Comparison of ENCODE assay signal across 1 cellular context in the genomic region with DNA sequence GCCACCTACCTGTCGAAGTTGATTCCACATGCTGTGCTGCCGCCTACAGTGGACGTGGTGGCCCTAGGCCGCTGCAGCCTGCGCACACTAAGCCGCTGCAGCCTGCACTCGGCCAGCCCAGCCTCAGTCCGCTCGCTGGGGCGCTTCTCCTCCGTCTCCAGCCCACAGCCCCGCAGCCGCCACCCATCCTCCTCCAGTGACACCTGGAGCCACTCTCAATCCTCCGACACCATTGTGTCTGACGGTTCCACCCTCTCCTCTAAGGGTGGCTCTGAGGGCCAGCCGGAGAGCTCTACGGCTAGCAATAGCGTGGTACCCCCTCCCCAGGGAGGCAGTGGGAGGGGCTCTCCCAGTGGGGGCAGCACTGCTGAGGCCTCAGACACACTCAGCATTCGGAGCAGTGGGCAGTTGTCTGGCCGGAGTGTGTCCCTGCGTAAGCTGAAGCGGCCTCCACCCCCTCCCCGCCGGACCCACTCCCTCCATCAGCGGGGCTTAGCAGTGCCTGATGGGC.
TF ChIP-seq lines count a peak whose summit lies in the region.

No MANE protein-coding gene starts in this region.

TF ChIP-seq in K562, 482 proteins besides CTCF, POLR2A, EP300 and RAD21:
- no peak for TF ChIP-seq STAG1 (CRISPR knock-in tag; IDR thresholded peaks at IDR 0.05; ENCODE audit: borderline replicate concordance)
- no peak for TF ChIP-seq PPARD (CRISPR knock-in tag; IDR thresholded peaks at IDR 0.05)
- TF ChIP-seq, protein P1, sequence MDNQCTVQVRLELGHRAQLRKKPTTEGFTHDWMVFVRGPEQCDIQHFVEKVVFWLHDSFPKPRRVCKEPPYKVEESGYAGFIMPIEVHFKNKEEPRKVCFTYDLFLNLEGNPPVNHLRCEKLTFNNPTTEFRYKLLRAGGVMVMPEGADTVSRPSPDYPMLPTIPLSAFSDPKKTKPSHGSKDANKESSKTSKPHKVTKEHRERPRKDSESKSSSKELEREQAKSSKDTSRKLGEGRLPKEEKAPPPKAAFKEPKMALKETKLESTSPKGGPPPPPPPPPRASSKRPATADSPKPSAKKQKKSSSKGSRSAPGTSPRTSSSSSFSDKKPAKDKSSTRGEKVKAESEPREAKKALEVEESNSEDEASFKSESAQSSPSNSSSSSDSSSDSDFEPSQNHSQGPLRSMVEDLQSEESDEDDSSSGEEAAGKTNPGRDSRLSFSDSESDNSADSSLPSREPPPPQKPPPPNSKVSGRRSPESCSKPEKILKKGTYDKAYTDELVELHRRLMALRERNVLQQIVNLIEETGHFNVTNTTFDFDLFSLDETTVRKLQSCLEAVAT (IDR thresholded peaks at IDR 0.05) = peak in 1 of 2 experiments; percentile 81; a peak in 1 of 4 replicates
- TF ChIP-seq SAP30 (IDR thresholded peaks at IDR 0.05; ENCODE audit: borderline replicate concordance, insufficient read depth, low read depth, low read length, poor library complexity, severe bottlenecking) = no peak
- peak; percentile 72; the same call in 1 of the 2 replicates for TF ChIP-seq ZNF263 (CRISPR knock-in tag; IDR thresholded peaks at IDR 0.05; ENCODE audit: borderline replicate concordance)
- 0 out of 2 replicates have a peak, but pooled peaks have one; percentile 20 for TF ChIP-seq POLR2G (IDR thresholded peaks at IDR 0.05; ENCODE audit: low read depth, low read length)
- no peak for TF ChIP-seq PTTG1 (tag; IDR thresholded peaks at IDR 0.05; ENCODE audit: low read depth)
- TF ChIP-seq HDAC1 (IDR thresholded peaks at IDR 0.05) = no peak
- TF ChIP-seq, protein P2, sequence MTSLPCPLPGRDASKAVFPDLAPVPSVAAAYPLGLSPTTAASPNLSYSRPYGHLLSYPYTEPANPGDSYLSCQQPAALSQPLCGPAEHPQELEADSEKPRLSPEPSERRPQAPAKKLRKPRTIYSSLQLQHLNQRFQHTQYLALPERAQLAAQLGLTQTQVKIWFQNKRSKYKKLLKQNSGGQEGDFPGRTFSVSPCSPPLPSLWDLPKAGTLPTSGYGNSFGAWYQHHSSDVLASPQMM (CRISPR knock-in tag; IDR thresholded peaks at IDR 0.05) = no peak
- no peak for TF ChIP-seq KDM2B (CRISPR knock-in tag; IDR thresholded peaks at IDR 0.05)
- no peak for TF ChIP-seq SMAD3 (CRISPR knock-in tag; conservative IDR thresholded peaks at IDR 0.05)
- peak; percentile 100 for TF ChIP-seq ZBTB33 (CRISPR knock-in tag; IDR thresholded peaks at IDR 0.05)
- TF ChIP-seq ZFX (CRISPR knock-in tag; IDR thresholded peaks at IDR 0.05) = peak; percentile 72
TF ChIP-seq in K562: peak in this region for 5.
